Comparison of ENCODE assay signal across 27 cellular contexts in the genomic region with DNA sequence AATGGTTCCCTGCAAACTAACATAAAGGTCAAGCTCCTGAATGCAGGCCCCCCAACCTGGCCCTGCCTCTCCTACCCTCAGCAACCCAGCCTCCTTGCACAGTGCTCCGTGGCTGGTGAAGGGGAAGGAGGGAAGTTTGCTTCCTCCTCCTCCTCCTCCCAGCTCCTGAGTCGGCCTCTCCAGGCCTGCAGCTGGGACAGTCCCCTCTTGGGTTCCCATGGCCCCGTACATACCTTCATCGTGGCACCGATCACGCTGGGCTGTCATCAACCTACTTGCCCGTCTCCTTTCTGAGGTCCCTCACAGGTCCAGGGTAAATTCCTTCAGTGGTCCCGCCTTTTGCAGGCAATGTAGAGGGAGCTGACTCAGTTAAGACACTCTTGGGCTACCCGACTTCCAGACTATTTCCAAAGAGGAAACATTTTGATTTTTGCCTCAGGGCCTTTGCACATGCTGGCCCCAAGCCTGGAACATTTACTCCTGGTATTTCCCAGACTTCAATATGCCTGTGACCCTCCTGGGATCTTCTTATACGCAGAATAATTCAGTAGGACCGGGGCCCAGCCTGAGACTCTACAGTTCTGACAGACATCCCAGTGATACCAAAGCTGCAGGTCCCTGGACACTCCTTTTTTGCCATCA.
"Had no signal": no experiment of that assay in that cellular context is flagged by ENCODE, and none has a peak within 500 bp of the region (broad histone marks: within the 10 kb centered on the region; RNA-seq: fewer than 3 reads in every experiment).

No MANE protein-coding gene starts in this region.

- H2AFZ ChIP-seq: parathyroid adenoma had no signal

- H3K4me1 ChIP-seq: adrenal gland, ascending aorta, gastrocnemius medialis, left ventricle myocardium inferior, parathyroid adenoma, right lobe of liver, suprapubic skin, vagina had no signal

- H3K9me3 Mint-ChIP-seq: activated T-helper 1 cell treated with anti-CD3 and anti-CD28 coated beads, Interleukin-12 subunit alpha, Interleukin-12 subunit beta, Interleukin-2, Interleukin-4 antibody, amounts not matched to agents 30 ng/mL and 10 ng/mL and 1 ng/mL, durations not matched to agents 14 hours and 24 hours and 36 hours; mesothelial cell of epicardium; naive thymus-derived CD8-positive, alpha-beta T cell; stimulated activated memory B cell treated with anti-CD40 and anti-IgM and Interleukin-4, amounts not matched to agents 10 μg/mL and 1 μg/mL and 100 μg/mL, for 72 hours; T-cell had no signal

- ATAC-seq: activated CD8-positive, alpha-beta T cell treated with anti-CD3 and anti-CD28 coated beads, Interleukin-2, amount 10 ng/mL, durations not matched to agents 7 days and 5 days; gastrocnemius medialis; naive thymus-derived CD8-positive, alpha-beta T cell; right lobe of liver; stimulated activated memory B cell treated with anti-CD40 and anti-IgM and Interleukin-4, amounts not matched to agents 10 μg/mL and 1 μg/mL and 100 μg/mL, for 72 hours; T-cell had no signal

- H3K27me3 Mint-ChIP-seq: activated naive CD8-positive, alpha-beta T cell; naive thymus-derived CD8-positive, alpha-beta T cell; stimulated activated memory B cell treated with anti-CD40 and anti-IgM and Interleukin-4, amounts not matched to agents 10 μg/mL and 1 μg/mL and 100 μg/mL, for 72 hours; T-cell had no signal

- H3K79me2 ChIP-seq: parathyroid adenoma had no signal

- H3K9ac ChIP-seq: parathyroid adenoma had no signal

- H3K9me3 ChIP-seq: adrenal gland, ascending aorta, esophagus muscularis mucosa, gastrocnemius medialis, left ventricle myocardium inferior, right lobe of liver, stomach, suprapubic skin, vagina had no signal

- H3K4me3 ChIP-seq: adrenal gland, ascending aorta, esophagus muscularis mucosa, gastrocnemius medialis, left ventricle myocardium inferior, right lobe of liver, skin epidermis, stomach, suprapubic skin, vagina had no signal

- DNase-seq: activated CD4-positive, alpha-beta T cell treated with anti-CD3 and anti-CD28 coated beads for 48 hours; activated CD8-positive, alpha-beta T cell treated with anti-CD3 and anti-CD28 coated beads, Interleukin-2, amount 10 ng/mL, durations not matched to agents 7 days and 5 days; activated gamma-delta T cell treated with Interleukin-2 at 50 U/mL for 16 hours; adrenal gland; brain microvascular endothelial cell; central memory CD4-positive, alpha-beta T cell; effector memory CD4-positive, alpha-beta T cell; gastrocnemius medialis; hippocampal formation; left ventricle myocardium inferior; naive thymus-derived CD8-positive, alpha-beta T cell; nucleus accumbens; stimulated activated CD4-positive, alpha-beta T cell treated with anti-CD3 and anti-CD28 coated beads, Interleukin-15, amount 100 ng/mL, for 24 hours; stomach; T-cell; T-helper 9 cell had no signal

- H3K27ac ChIP-seq: adrenal gland, ascending aorta, brain microvascular endothelial cell, esophagus muscularis mucosa, gastrocnemius medialis, left ventricle myocardium inferior, parathyroid adenoma, right lobe of liver, skin epidermis, stomach, suprapubic skin, vagina had no signal

- H3K4me1 Mint-ChIP-seq: mesothelial cell of epicardium had no signal

- H3K4me3 Mint-ChIP-seq: activated CD8-positive, alpha-beta T cell treated with anti-CD3 and anti-CD28 coated beads, Interleukin-2, amount 10 ng/mL, durations not matched to agents 7 days and 5 days; activated naive CD8-positive, alpha-beta T cell; activated T-helper 1 cell treated with anti-CD3 and anti-CD28 coated beads, Interleukin-12 subunit alpha, Interleukin-12 subunit beta, Interleukin-2, Interleukin-4 antibody, amounts not matched to agents 30 ng/mL and 10 ng/mL and 1 ng/mL, durations not matched to agents 14 hours and 24 hours and 36 hours; mesothelial cell of epicardium; naive thymus-derived CD8-positive, alpha-beta T cell; stimulated activated memory B cell treated with anti-CD40 and anti-IgM and Interleukin-4, amounts not matched to agents 10 μg/mL and 1 μg/mL and 100 μg/mL, for 72 hours; T-cell had no signal

- H3K27me3 ChIP-seq: adrenal gland, ascending aorta, brain microvascular endothelial cell, esophagus muscularis mucosa, gastrocnemius medialis, right lobe of liver, stomach, suprapubic skin, vagina had no signal

- H3K27ac Mint-ChIP-seq: activated CD8-positive, alpha-beta T cell treated with anti-CD3 and anti-CD28 coated beads, Interleukin-2, amount 10 ng/mL, durations not matched to agents 7 days and 5 days; activated T-helper 1 cell treated with anti-CD3 and anti-CD28 coated beads, Interleukin-12 subunit alpha, Interleukin-12 subunit beta, Interleukin-2, Interleukin-4 antibody, amounts not matched to agents 30 ng/mL and 10 ng/mL and 1 ng/mL, durations not matched to agents 14 hours and 24 hours and 36 hours; mesothelial cell of epicardium; stimulated activated memory B cell treated with anti-CD40 and anti-IgM and Interleukin-4, amounts not matched to agents 10 μg/mL and 1 μg/mL and 100 μg/mL, for 72 hours had no signal
